24 cellular contexts compared by ENCODE assay signal in genomic region chr6:19333936-19334335, GRCh38.
DNase-seq lines count a peak whose midpoint lies in the region; ATAC-seq and TF ChIP-seq lines count a peak whose summit lies in the region.
"Had no signal": no experiment of that assay in that cellular context is flagged by ENCODE, and none has a peak within 500 bp of the region (broad histone marks: within the 10 kb centered on the region; RNA-seq: fewer than 3 reads in every experiment).

No MANE protein-coding gene starts in this region.

- in situ Hi-C loops in GM23248 (cut with MboI): no loop called here
- in situ Hi-C loops in brain microvascular endothelial cell (cut with HindIII; ENCODE audit: low pct_ligation_motif_present, low sequenced_read_pairs): no loop called here

- DNase-seq in GM23248: peak; percentile 45
- peak; percentile 25 for DNase-seq in OCI-M1 (lab: John Stamatoyannopoulos, UW)
- DNase-seq in brain microvascular endothelial cell: peak; percentile 96
- peak; percentile 54 for DNase-seq in non-pigmented ciliary epithelial cell (ENCODE audit: low read depth)
- DNase-seq in left lung: no peak
- DNase-seq in COR-L47 (lab: John Stamatoyannopoulos, UW): no peak
- DNase-seq in suprapubic skin (ENCODE audit: low spot score in 2 of 2): no peak
- DNase-seq in NCI-H2196 treated with DMSO at 0.1 percent for 48 hours (lab: John Stamatoyannopoulos, UW; ENCODE audit: unreplicated experiment): no peak
- DNase-seq: activated CD4-positive, alpha-beta T cell treated with anti-CD3 and anti-CD28 coated beads for 36 hours; activated naive CD8-positive, alpha-beta T cell treated with anti-CD3 and anti-CD28 coated beads, Interleukin-2, amount 10 ng/mL, durations not matched to agents 7 days and 5 days; caudate nucleus; CD4-positive, alpha-beta memory T cell; DND-41; esophagus squamous epithelium; heart right ventricle; Kasumi-1; NCI-H1417; nucleus accumbens; right lobe of liver; SK-N-SH; stimulated activated naive B cell treated with anti-CD40 and anti-IgM and Interleukin-4, amounts not matched to agents 10 μg/mL and 1 μg/mL and 100 μg/mL, for 72 hours had no signal

- H3K27me3 ChIP-seq in GM23248 (replicated peaks; ENCODE audit: insufficient read depth) (no peaks in the 10 kb centered on the region), brain microvascular endothelial cell (replicated peaks) (no peaks in the 10 kb centered on the region), left lung (no peaks in the 10 kb centered on the region), suprapubic skin (no peaks in the 10 kb centered on the region)
- H3K27me3 ChIP-seq: esophagus squamous epithelium, heart right ventricle, right lobe of liver, tibial nerve had no signal

- TF ChIP-seq EP300 in suprapubic skin (IDR thresholded peaks at IDR 0.05): no peak

- H3K27ac ChIP-seq in GM23248 (no peak overlapping the region), brain microvascular endothelial cell (peak overlapping the region; percentile 96), left lung (no peak overlapping the region), suprapubic skin (no peak overlapping the region)
- H3K27ac ChIP-seq: esophagus squamous epithelium, heart right ventricle, right lobe of liver, tibial nerve had no signal

- 86 to 91% methylated on average over 3 of the region's 3 CpGs for WGBS in GM23248 (ENCODE audit: low coverage in 1 of 2, low lambda C conversion rate in 2 of 2, missing lambda C conversion rate in 2 of 2), 2 experiments
- 93% methylated on average over 3 of the region's 3 CpGs for WGBS in suprapubic skin

- no peaks in the 10 kb centered on the region for H3K9me3 ChIP-seq in GM23248 (ENCODE audit: low read depth)
- H3K9me3 ChIP-seq in left lung: no peaks in the 10 kb centered on the region
- H3K9me3 ChIP-seq in suprapubic skin: no peaks in the 10 kb centered on the region
- H3K9me3 ChIP-seq: esophagus squamous epithelium, heart right ventricle, right lobe of liver, SK-N-SH, tibial nerve had no signal

- H3K79me2 ChIP-seq in GM23248 (ENCODE audit: insufficient read depth): no peaks in the 10 kb centered on the region

- TF ChIP-seq CTCF in brain microvascular endothelial cell (IDR thresholded peaks at IDR 0.05; ENCODE audit: low read depth, low read length, missing control alignments) (no peak), left lung (IDR thresholded peaks at IDR 0.05) (no peak), suprapubic skin (IDR thresholded peaks at IDR 0.05) (no peak)

- H3K4me1 ChIP-seq in GM23248 (ENCODE audit: insufficient read depth) (no peaks in the 10 kb centered on the region), left lung (no peaks in the 10 kb centered on the region), suprapubic skin (no peaks in the 10 kb centered on the region)
- H3K4me1 ChIP-seq: esophagus squamous epithelium, heart right ventricle, right lobe of liver, tibial nerve had no signal

- H3K36me3 ChIP-seq in GM23248 (ENCODE audit: low read depth) (no peaks in the 10 kb centered on the region), brain microvascular endothelial cell (replicated peaks) (no peaks in the 10 kb centered on the region), left lung (no peaks in the 10 kb centered on the region), suprapubic skin (no peaks in the 10 kb centered on the region)
- H3K36me3 ChIP-seq: esophagus squamous epithelium, heart right ventricle, right lobe of liver, tibial nerve had no signal

- H3K4me3 ChIP-seq in GM23248 (no peak overlapping the region), brain microvascular endothelial cell (ENCODE audit: low read depth, low read length) (no peak overlapping the region), left lung (no peak overlapping the region), suprapubic skin (no peak overlapping the region)
- H3K4me3 ChIP-seq: esophagus squamous epithelium, heart right ventricle, lung, right lobe of liver, tibial nerve had no signal

- no peak for TF ChIP-seq POLR2A in suprapubic skin (IDR thresholded peaks at IDR 0.05)

- no peaks in the 10 kb centered on the region for H4K20me1 ChIP-seq in GM23248 (ENCODE audit: insufficient read depth)

- intact Hi-C loops in left lung (cut with DNase I): no loop called here

- no peak overlapping the region for H2AFZ ChIP-seq in GM23248

- H3F3A ChIP-seq in GM23248 (ENCODE audit: insufficient read depth): no peaks in the 10 kb centered on the region

- H3K9me2 ChIP-seq in GM23248 (ENCODE audit: insufficient read depth): no peaks in the 10 kb centered on the region
- H3K9me2 ChIP-seq: SK-N-SH had no signal

- no peak for ATAC-seq in left lung
- ATAC-seq: activated CD4-positive, alpha-beta T cell treated with anti-CD3 and anti-CD28 coated beads for 36 hours; activated T-helper 17 cell treated with anti-CD3 and anti-CD28 coated beads, Interleukin-2, amount 50 U/mL, for 72 hours; heart right ventricle; right lobe of liver; stimulated activated naive B cell treated with anti-CD40 and anti-IgM and Interleukin-4, amounts not matched to agents 10 μg/mL and 1 μg/mL and 100 μg/mL, for 72 hours had no signal

- no peak overlapping the region for H3K4me2 ChIP-seq in GM23248 (ENCODE audit: unreplicated experiment)
- H3K4me2 ChIP-seq: SK-N-SH had no signal

- no peak overlapping the region for H3K9ac ChIP-seq in GM23248
- H3K9ac ChIP-seq: SK-N-SH had no signal

Comparison
In these comparisons a context has a peak if more than half of its experiments do, and no peak if none do; other contexts are left out.
1. DNase-seq: peak in GM23248 (single experiment), OCI-M1 (single experiment), brain microvascular endothelial cell (single experiment) and non-pigmented ciliary epithelial cell (single experiment); none in left lung (0 of 2), COR-L47 (single experiment), suprapubic skin (0 of 2) and NCI-H2196 treated with DMSO at 0.1 percent for 48 hours (single experiment).